Comparison of ENCODE assay signal across 27 cellular contexts in the genomic region with DNA sequence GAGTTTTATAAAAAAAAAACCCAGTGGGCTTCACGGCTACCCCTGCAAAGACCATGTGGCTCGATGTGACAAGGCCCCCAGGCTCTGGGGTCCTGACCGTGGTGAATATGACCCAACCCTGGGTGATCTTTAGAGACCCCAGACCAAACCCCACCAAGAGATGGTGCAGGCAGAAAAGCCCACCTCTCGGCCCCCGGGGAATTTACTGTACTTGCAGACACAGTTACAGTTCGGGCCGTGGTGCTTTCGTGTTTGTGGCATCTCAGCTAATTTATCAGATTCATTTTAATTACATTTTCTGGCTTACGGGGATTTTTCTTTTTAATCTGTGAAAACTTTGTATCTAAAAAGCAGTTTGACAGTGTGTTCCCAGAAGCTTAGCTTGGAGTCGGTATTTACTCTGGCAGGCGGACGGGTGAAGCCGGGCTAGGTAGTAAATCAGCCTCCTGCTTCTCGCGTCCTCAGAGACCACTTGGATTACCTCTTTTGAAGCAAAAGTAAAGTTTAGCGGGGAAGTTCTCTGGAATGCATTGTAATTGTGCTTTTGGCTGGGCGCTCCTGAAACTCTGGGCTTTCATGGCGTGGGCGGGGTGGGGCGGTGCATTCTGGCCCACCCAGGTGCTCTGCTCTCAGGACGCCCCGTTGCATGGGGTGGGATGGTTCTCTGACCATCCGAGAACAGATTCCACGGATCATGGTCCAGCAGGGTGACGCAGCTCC. TPM values are rescaled to one million over a fixed set of nuclear protein-coding genes. Genes with fewer than 3 reads are reported as not detected.
"Had no signal": no experiment of that assay in that cellular context is flagged by ENCODE, and none has a peak within 500 bp of the region (broad histone marks: within the 10 kb centered on the region; RNA-seq: fewer than 3 reads in every experiment).

No MANE protein-coding gene starts in this region.

- H3K27ac ChIP-seq: foreskin keratinocyte, hepatocyte, upper lobe of right lung had no signal

- H3K4me3 ChIP-seq: adrenal gland, hepatocyte, mucosa of descending colon, upper lobe of right lung had no signal

- H3K36me3 Mint-ChIP-seq: activated naive CD8-positive, alpha-beta T cell had no signal

- DNase-seq: activated B cell treated with CpG ODN at 0.5 μM for 24 hours; activated CD4-positive, alpha-beta T cell treated with anti-CD3 and anti-CD28 coated beads for 36 hours; activated CD4-positive, alpha-beta T cell treated with anti-CD3 and anti-CD28 coated beads, Interleukin-2, amount 50 U/mL, for 4 hours; activated CD8-positive, alpha-beta memory T cell treated with anti-CD3 and anti-CD28 coated beads for 24 hours; activated CD8-positive, alpha-beta memory T cell treated with anti-CD3 and anti-CD28 coated beads, Interleukin-2, amount 50 U/mL, for 48 hours; activated naive CD4-positive, alpha-beta T cell; activated T-cell treated with anti-CD3 and anti-CD28 coated beads, Interleukin-2, amount 50 U/mL, for 4 hours; adrenal gland; effector CD4-positive, alpha-beta T cell; erythroblast; foreskin keratinocyte; glutamatergic neuron; kidney glomerular epithelial cell; mesenchymal stem cell; stimulated activated CD4-positive, alpha-beta T cell treated with anti-CD3 and anti-CD28 coated beads, Interleukin-1b, Interleukin-23, amount 100 ng/mL, for 48 hours; T1000; upper lobe of right lung had no signal

- H3K36me3 ChIP-seq: adrenal gland, upper lobe of right lung had no signal

- H3K9me3 ChIP-seq: adrenal gland, mucosa of descending colon, upper lobe of right lung had no signal

- H3K9me3 Mint-ChIP-seq: activated B cell treated with CpG ODN at 0.5 μM for 24 hours; activated T-cell treated with anti-CD3 and anti-CD28 coated beads, Interleukin-2, amount 50 U/mL, for 4 hours; activated T-helper 2 cell treated with anti-CD3 and anti-CD28 coated beads, Interferon-gamma antibody, Interleukin-2, Interleukin-4, amounts not matched to agents 10 μg/mL and 5 μg/mL and 100 μg/mL, durations not matched to agents 14 hours and 24 hours and 36 hours; dendritic cell treated with granulocyte-macrophage colony-stimulating factor and Interleukin-4, amounts not matched to agents 40 ng/mL and 50 ng/mL, for 4 days; neural crest cell; stimulated activated naive CD8-positive, alpha-beta T cell treated with anti-CD3 and anti-CD28 coated beads, Interleukin-15, Interleukin-2, amounts not matched to agents 100 ng/mL and 50 ng/mL, for 24 hours; T-helper 1 cell treated with Interleukin-12 subunit alpha and Interleukin-12 subunit beta and Interleukin-4 antibody, amounts not matched to agents 30 μg/mL and 1 μg/mL, for 36 hours had no signal

- H3K27me3 Mint-ChIP-seq: activated naive CD8-positive, alpha-beta T cell; stimulated activated naive CD8-positive, alpha-beta T cell treated with anti-CD3 and anti-CD28 coated beads, Interleukin-15, Interleukin-2, amounts not matched to agents 100 ng/mL and 50 ng/mL, for 24 hours had no signal

- ATAC-seq: activated CD4-positive, alpha-beta T cell treated with anti-CD3 and anti-CD28 coated beads for 36 hours; activated T-cell treated with anti-CD3 and anti-CD28 coated beads, Interleukin-2, amount 50 U/mL, for 4 hours; foreskin keratinocyte; mucosa of descending colon; upper lobe of right lung had no signal

- H3K27ac Mint-ChIP-seq: activated B cell treated with CpG ODN at 0.5 μM for 24 hours; activated CD4-positive, alpha-beta T cell treated with anti-CD3 and anti-CD28 coated beads for 36 hours; activated naive CD8-positive, alpha-beta T cell; activated T-helper 2 cell treated with anti-CD3 and anti-CD28 coated beads, Interferon-gamma antibody, Interleukin-2, Interleukin-4, amounts not matched to agents 10 μg/mL and 5 μg/mL and 100 μg/mL, durations not matched to agents 14 hours and 24 hours and 36 hours; dendritic cell treated with granulocyte-macrophage colony-stimulating factor and Interleukin-4, amounts not matched to agents 40 ng/mL and 50 ng/mL, for 4 days; progenitor cell of endocrine pancreas; stimulated activated naive CD8-positive, alpha-beta T cell treated with anti-CD3 and anti-CD28 coated beads, Interleukin-15, Interleukin-2, amounts not matched to agents 100 ng/mL and 50 ng/mL, for 24 hours; T-helper 1 cell treated with Interleukin-12 subunit alpha and Interleukin-12 subunit beta and Interleukin-4 antibody, amounts not matched to agents 30 μg/mL and 1 μg/mL, for 36 hours had no signal

- H3K4me1 Mint-ChIP-seq: activated B cell treated with CpG ODN at 0.5 μM for 24 hours; activated CD4-positive, alpha-beta T cell treated with anti-CD3 and anti-CD28 coated beads for 36 hours had no signal

- H3K4me1 ChIP-seq: adrenal gland, foreskin keratinocyte, upper lobe of right lung had no signal

- H3K4me3 Mint-ChIP-seq: activated B cell treated with CpG ODN at 0.5 μM for 24 hours; activated CD4-positive, alpha-beta T cell treated with anti-CD3 and anti-CD28 coated beads for 36 hours; activated naive CD8-positive, alpha-beta T cell; activated T-cell treated with anti-CD3 and anti-CD28 coated beads, Interleukin-2, amount 50 U/mL, for 4 hours; dendritic cell treated with granulocyte-macrophage colony-stimulating factor and Interleukin-4, amounts not matched to agents 40 ng/mL and 50 ng/mL, for 4 days; neural crest cell; stimulated activated naive CD8-positive, alpha-beta T cell treated with anti-CD3 and anti-CD28 coated beads, Interleukin-15, Interleukin-2, amounts not matched to agents 100 ng/mL and 50 ng/mL, for 24 hours; T-helper 1 cell treated with Interleukin-12 subunit alpha and Interleukin-12 subunit beta and Interleukin-4 antibody, amounts not matched to agents 30 μg/mL and 1 μg/mL, for 36 hours had no signal

- H3K27me3 ChIP-seq: adrenal gland, foreskin keratinocyte, hepatocyte, upper lobe of right lung had no signal

RNA-seq across cellular contexts. Expression of a gene that starts 25.3 kb away (rescaled TPM):
- total RNA-seq: activated B cell treated with CpG ODN at 0.5 μM for 24 hours; activated CD4-positive, alpha-beta T cell treated with anti-CD3 and anti-CD28 coated beads for 36 hours; activated T-helper 2 cell treated with anti-CD3 and anti-CD28 coated beads, Interferon-gamma antibody, Interleukin-2, Interleukin-4, amounts not matched to agents 10 μg/mL and 5 μg/mL and 100 μg/mL, durations not matched to agents 14 hours and 24 hours and 36 hours; neural crest cell; osteocyte had no signal
